ENCODE assay signal across 1 cellular context in genomic region chr6:50905297-50905696, GRCh38.
TF ChIP-seq lines count a peak whose summit lies in the region.

No MANE protein-coding gene starts in this region.

TF ChIP-seq in IMR-90, 13 proteins besides CTCF, POLR2A, EP300 and RAD21 (continued from another document):
- TF ChIP-seq USF2 (IDR thresholded peaks at IDR 0.05; ENCODE audit: low read depth, low read length), result no peak
- no peak for TF ChIP-seq MXI1 (IDR thresholded peaks at IDR 0.05; ENCODE audit: borderline replicate concordance, low read depth, low read length)
- no peak for TF ChIP-seq MAZ (IDR thresholded peaks at IDR 0.05; ENCODE audit: borderline replicate concordance, low read depth, low read length)
- no peak for TF ChIP-seq CEBPB (IDR thresholded peaks at IDR 0.05; ENCODE audit: low read depth, low read length)
